In genomic region chr20:50398471-50399002, GRCh38 we compare ENCODE assay signal across 21 cellular contexts.
DNase-seq lines count a peak whose midpoint lies in the region; ATAC-seq and TF ChIP-seq lines count a peak whose summit lies in the region.
"Had no signal": no experiment of that assay in that cellular context is flagged by ENCODE, and none has a peak within 500 bp of the region (broad histone marks: within the 10 kb centered on the region; RNA-seq: fewer than 3 reads in every experiment).

No MANE protein-coding gene starts in this region.

- TF ChIP-seq CTCF in chondrocyte (IDR thresholded peaks at IDR 0.05) (no peak), right atrium auricular region (IDR thresholded peaks at IDR 0.05) (no peak), upper lobe of right lung (IDR thresholded peaks at IDR 0.05) (no peak)

- no peaks in the 10 kb centered on the region for H3K36me3 Mint-ChIP-seq in chondrocyte (ENCODE audit: low read depth)
- H3K36me3 Mint-ChIP-seq: activated CD4-positive, alpha-beta memory T cell treated with anti-CD3 and anti-CD28 coated beads for 36 hours; memory B cell had no signal

- H3K27me3 ChIP-seq in right atrium auricular region (no peaks in the 10 kb centered on the region), rectal smooth muscle tissue (ENCODE audit: control insufficient read depth, insufficient read depth, low read length) (peaks cover 4% of the 10 kb centered on the region), upper lobe of right lung (no peaks in the 10 kb centered on the region)

- no peaks in the 10 kb centered on the region for H3K36me3 ChIP-seq in right atrium auricular region
- H3K36me3 ChIP-seq in rectal smooth muscle tissue (ENCODE audit: control insufficient read depth, insufficient read depth, low read length): no peaks in the 10 kb centered on the region
- no peaks in the 10 kb centered on the region for H3K36me3 ChIP-seq in upper lobe of right lung

- no peak overlapping the region for H3K4me3 Mint-ChIP-seq in chondrocyte (ENCODE audit: unreplicated experiment)
- H3K4me3 Mint-ChIP-seq: activated CD4-positive, alpha-beta memory T cell treated with anti-CD3 and anti-CD28 coated beads for 36 hours; memory B cell; nephron progenitor cell; stimulated activated naive CD8-positive, alpha-beta T cell treated with anti-CD3 and anti-CD28 coated beads, Interleukin-15, Interleukin-2, amounts not matched to agents 100 ng/mL and 50 ng/mL, for 24 hours had no signal

- peaks cover 41% of the 10 kb centered on the region for H3K4me1 Mint-ChIP-seq in chondrocyte (ENCODE audit: low read depth)

- H3K4me3 ChIP-seq in right atrium auricular region (no peak overlapping the region), rectal smooth muscle tissue (ENCODE audit: low read length) (no peak overlapping the region), upper lobe of right lung (no peak overlapping the region)

- intact Hi-C loops in upper lobe of right lung (cut with DNase I): no loop called here

- ATAC-seq in upper lobe of right lung: no peak
- ATAC-seq: HCT116 had no signal

- H3K9me3 Mint-ChIP-seq in chondrocyte (ENCODE audit: low read depth): no peaks in the 10 kb centered on the region
- H3K9me3 Mint-ChIP-seq: activated CD4-positive, alpha-beta memory T cell treated with anti-CD3 and anti-CD28 coated beads for 36 hours; memory B cell; nephron progenitor cell; stimulated activated naive CD8-positive, alpha-beta T cell treated with anti-CD3 and anti-CD28 coated beads, Interleukin-15, Interleukin-2, amounts not matched to agents 100 ng/mL and 50 ng/mL, for 24 hours had no signal

- no peak overlapping the region for H3K9ac ChIP-seq in rectal smooth muscle tissue (ENCODE audit: low read length)

- peaks cover 3 to 59% of the 10 kb centered on the region in 2 donors for H3K4me1 ChIP-seq in right atrium auricular region
- H3K4me1 ChIP-seq in rectal smooth muscle tissue (ENCODE audit: control insufficient read depth, insufficient read depth, low read length): peaks cover 20% of the 10 kb centered on the region
- H3K4me1 ChIP-seq in upper lobe of right lung: peaks cover 57% of the 10 kb centered on the region

- peaks cover 3% of the 10 kb centered on the region for H3K27me3 Mint-ChIP-seq in chondrocyte (ENCODE audit: low read depth)
- H3K27me3 Mint-ChIP-seq: stimulated activated naive CD8-positive, alpha-beta T cell treated with anti-CD3 and anti-CD28 coated beads, Interleukin-15, Interleukin-2, amounts not matched to agents 100 ng/mL and 50 ng/mL, for 24 hours had no signal

- no peaks in the 10 kb centered on the region for H3K9me3 ChIP-seq in right atrium auricular region
- no peaks in the 10 kb centered on the region for H3K9me3 ChIP-seq in upper lobe of right lung

- DNase-seq in chondrocyte (ENCODE audit: low spot score): no peak
- no peak for DNase-seq in right atrium auricular region (ENCODE audit: low spot score)
- no peak for DNase-seq in upper lobe of right lung
- DNase-seq in DMS 273 treated with DMSO at 0.1 percent for 48 hours (lab: John Stamatoyannopoulos, UW): no peak
- no peak for DNase-seq in AG08395 (ENCODE audit: low spot score)
- no peak for DNase-seq in activated CD8-positive, alpha-beta memory T cell treated with anti-CD3 and anti-CD28 coated beads, Interleukin-2, amount 50 U/mL, for 48 hours
- DNase-seq in putamen (ENCODE audit: low spot score): no peak
- DNase-seq: activated CD4-positive, alpha-beta memory T cell treated with anti-CD3 and anti-CD28 coated beads for 36 hours; activated naive CD4-positive, alpha-beta T cell treated with Interleukin-2 at 50 U/mL for 16 hours; activated T-cell treated with anti-CD3 and anti-CD28 coated beads, Interleukin-2, amount 50 U/mL, for 1 hour; dermis blood vessel endothelial cell; MV-4-11; NCI-H2029; NCI-H446; RPMI8226 had no signal

- peak overlapping the region; percentile 92 for H3K27ac ChIP-seq in right atrium auricular region
- peak overlapping the region; percentile 63 for H3K27ac ChIP-seq in rectal smooth muscle tissue (ENCODE audit: low read depth, low read length)
- H3K27ac ChIP-seq in upper lobe of right lung: peak overlapping the region; percentile 81
- H3K27ac ChIP-seq: epithelial cell of prostate had no signal

- peak overlapping the region; percentile 74 for H3K27ac Mint-ChIP-seq in chondrocyte (ENCODE audit: unreplicated experiment)
- H3K27ac Mint-ChIP-seq: activated CD4-positive, alpha-beta memory T cell treated with anti-CD3 and anti-CD28 coated beads for 36 hours; memory B cell; nephron progenitor cell; stimulated activated naive CD8-positive, alpha-beta T cell treated with anti-CD3 and anti-CD28 coated beads, Interleukin-15, Interleukin-2, amounts not matched to agents 100 ng/mL and 50 ng/mL, for 24 hours had no signal
